Comparison of ENCODE assay signal across 6 cellular contexts in genomic region chrX:32839781-32840180, GRCh38.
"Had no signal": no experiment of that assay in that cellular context is flagged by ENCODE, and none has a peak within 500 bp of the region (broad histone marks: within the 10 kb centered on the region; RNA-seq: fewer than 3 reads in every experiment).

No MANE protein-coding gene starts in this region.

- H3K36me3 Mint-ChIP-seq: IgD-negative memory B cell had no signal

- H3K27me3 Mint-ChIP-seq: IgD-negative memory B cell had no signal

- H3K4me3 ChIP-seq: K562 had no signal

- DNase-seq: IMR-90, KBM-7, KG1 had no signal

- H3K4me3 Mint-ChIP-seq: IgD-negative memory B cell had no signal

- H3K27ac Mint-ChIP-seq: IgD-negative memory B cell had no signal

- H3K27ac ChIP-seq: HL-60 had no signal
